In genomic region chr19:30017172-30017571, GRCh38 we compare ENCODE assay signal across 16 cellular contexts.
A peak's percentile ranks its signal among the peaks of the same experiment; 100 is the strongest.
DNase-seq lines count a peak whose midpoint lies in the region; ATAC-seq and FAIRE-seq lines count a peak whose summit lies in the region.
"Had no signal": no experiment of that assay in that cellular context is flagged by ENCODE, and none has a peak within 500 bp of the region (broad histone marks: within the 10 kb centered on the region; RNA-seq: fewer than 3 reads in every experiment).

No MANE protein-coding gene starts in this region.

- no peak overlapping the region for H3K4me3 Mint-ChIP-seq in stimulated activated naive CD8-positive, alpha-beta T cell treated with anti-CD3 and anti-CD28 coated beads, Interleukin-15, amount 100 ng/mL, for 72 hours
- peak overlapping the region in 1 of 2 donors; percentile 3 for H3K4me3 Mint-ChIP-seq in stimulated activated naive B cell treated with anti-CD40 and anti-IgM and Interleukin-4, amounts not matched to agents 10 μg/mL and 1 μg/mL and 100 μg/mL, for 72 hours
- H3K4me3 Mint-ChIP-seq: activated T-cell treated with anti-CD3 and anti-CD28 coated beads, Interleukin-2, amount 50 U/mL, for 72 hours; neural crest cell had no signal

- H3K4me1 Mint-ChIP-seq in stimulated activated naive CD8-positive, alpha-beta T cell treated with anti-CD3 and anti-CD28 coated beads, Interleukin-15, amount 100 ng/mL, for 72 hours: peaks cover 5% of the 10 kb centered on the region
- peaks cover 5 to 17% of the 10 kb centered on the region in 2 donors for H3K4me1 Mint-ChIP-seq in stimulated activated naive B cell treated with anti-CD40 and anti-IgM and Interleukin-4, amounts not matched to agents 10 μg/mL and 1 μg/mL and 100 μg/mL, for 72 hours
- H3K4me1 Mint-ChIP-seq: neural crest cell had no signal

- H3K27ac Mint-ChIP-seq in stimulated activated naive CD8-positive, alpha-beta T cell treated with anti-CD3 and anti-CD28 coated beads, Interleukin-15, amount 100 ng/mL, for 72 hours: no peak overlapping the region
- H3K27ac Mint-ChIP-seq in stimulated activated naive B cell treated with anti-CD40 and anti-IgM and Interleukin-4, amounts not matched to agents 10 μg/mL and 1 μg/mL and 100 μg/mL, for 72 hours: peak overlapping the region; percentile 42
- H3K27ac Mint-ChIP-seq: activated T-cell treated with anti-CD3 and anti-CD28 coated beads, Interleukin-2, amount 50 U/mL, for 72 hours had no signal

- no peak for DNase-seq in stimulated activated naive CD8-positive, alpha-beta T cell treated with anti-CD3 and anti-CD28 coated beads, Interleukin-15, amount 100 ng/mL, for 72 hours
- DNase-seq in stimulated activated naive CD8-positive, alpha-beta T cell treated with anti-CD3 and anti-CD28 coated beads, Interleukin-15, Interleukin-2, amounts not matched to agents 100 U/mL and 50 U/mL, for 24 hours: no peak
- no peak for DNase-seq in stimulated activated naive B cell treated with anti-CD40 and anti-IgM and Interleukin-4, amounts not matched to agents 10 μg/mL and 1 μg/mL and 100 μg/mL, for 72 hours
- DNase-seq in cerebellar cortex (ENCODE audit: low spot score) (no peak), urothelium cell line (ENCODE audit: low spot score) (no peak)
- DNase-seq: 8988T; activated CD4-positive, alpha-beta T cell treated with anti-CD3 and anti-CD28 coated beads, Interleukin-2, amount 50 U/mL, for 4 hours; activated T-cell treated with anti-CD3 and anti-CD28 coated beads, Interleukin-2, amount 50 U/mL, for 72 hours; NCI-H187; NCI-H524; retina; testis had no signal

- FAIRE-seq in urothelium cell line (lab: Jason Lieb, UNC): no peak

- H3K36me3 Mint-ChIP-seq in stimulated activated naive B cell treated with anti-CD40 and anti-IgM and Interleukin-4, amounts not matched to agents 10 μg/mL and 1 μg/mL and 100 μg/mL, for 72 hours: peaks cover 14 to 33% of the 10 kb centered on the region in 2 donors

- no peaks in the 10 kb centered on the region for H3K9me3 Mint-ChIP-seq in stimulated activated naive CD8-positive, alpha-beta T cell treated with anti-CD3 and anti-CD28 coated beads, Interleukin-15, amount 100 ng/mL, for 72 hours
- no peaks in the 10 kb centered on the region for H3K9me3 Mint-ChIP-seq in stimulated activated naive B cell treated with anti-CD40 and anti-IgM and Interleukin-4, amounts not matched to agents 10 μg/mL and 1 μg/mL and 100 μg/mL, for 72 hours

- peak; percentile 40 for ATAC-seq in stimulated activated naive CD8-positive, alpha-beta T cell treated with anti-CD3 and anti-CD28 coated beads, Interleukin-15, amount 100 ng/mL, for 72 hours
- no peak for ATAC-seq in stimulated activated naive CD8-positive, alpha-beta T cell treated with anti-CD3 and anti-CD28 coated beads, Interleukin-15, Interleukin-2, amounts not matched to agents 100 U/mL and 50 U/mL, for 24 hours
- ATAC-seq in HG02623 (IDR thresholded peaks at IDR 0.05; ENCODE audit: unreplicated experiment) (peak; percentile 40), HG03469 (IDR thresholded peaks at IDR 0.05; ENCODE audit: unreplicated experiment) (peak; percentile 92), HG03520 (IDR thresholded peaks at IDR 0.05; ENCODE audit: unreplicated experiment) (no peak)
- peak; percentile 100 for ATAC-seq in stimulated activated naive B cell treated with anti-CD40 and anti-IgM and Interleukin-4, amounts not matched to agents 10 μg/mL and 1 μg/mL and 100 μg/mL, for 72 hours (replicated peaks)

- H3K27me3 Mint-ChIP-seq in stimulated activated naive CD8-positive, alpha-beta T cell treated with anti-CD3 and anti-CD28 coated beads, Interleukin-15, amount 100 ng/mL, for 72 hours: no peaks in the 10 kb centered on the region
- H3K27me3 Mint-ChIP-seq in stimulated activated naive B cell treated with anti-CD40 and anti-IgM and Interleukin-4, amounts not matched to agents 10 μg/mL and 1 μg/mL and 100 μg/mL, for 72 hours: no peaks in the 10 kb centered on the region

Comparison
In these comparisons a context has a peak if more than half of its experiments do, and no peak if none do; other contexts are left out.
1. ATAC-seq: peak in stimulated activated naive CD8-positive, alpha-beta T cell treated with anti-CD3 and anti-CD28 coated beads, Interleukin-15, amount 100 ng/mL, for 72 hours (single experiment), HG02623 (single experiment), HG03469 (single experiment) and stimulated activated naive B cell treated with anti-CD40 and anti-IgM and Interleukin-4, amounts not matched to agents 10 μg/mL and 1 μg/mL and 100 μg/mL, for 72 hours (2 of 2); none in stimulated activated naive CD8-positive, alpha-beta T cell treated with anti-CD3 and anti-CD28 coated beads, Interleukin-15, Interleukin-2, amounts not matched to agents 100 U/mL and 50 U/mL, for 24 hours (single experiment) and HG03520 (single experiment).